9 cellular contexts compared by ENCODE assay signal in the genomic region with DNA sequence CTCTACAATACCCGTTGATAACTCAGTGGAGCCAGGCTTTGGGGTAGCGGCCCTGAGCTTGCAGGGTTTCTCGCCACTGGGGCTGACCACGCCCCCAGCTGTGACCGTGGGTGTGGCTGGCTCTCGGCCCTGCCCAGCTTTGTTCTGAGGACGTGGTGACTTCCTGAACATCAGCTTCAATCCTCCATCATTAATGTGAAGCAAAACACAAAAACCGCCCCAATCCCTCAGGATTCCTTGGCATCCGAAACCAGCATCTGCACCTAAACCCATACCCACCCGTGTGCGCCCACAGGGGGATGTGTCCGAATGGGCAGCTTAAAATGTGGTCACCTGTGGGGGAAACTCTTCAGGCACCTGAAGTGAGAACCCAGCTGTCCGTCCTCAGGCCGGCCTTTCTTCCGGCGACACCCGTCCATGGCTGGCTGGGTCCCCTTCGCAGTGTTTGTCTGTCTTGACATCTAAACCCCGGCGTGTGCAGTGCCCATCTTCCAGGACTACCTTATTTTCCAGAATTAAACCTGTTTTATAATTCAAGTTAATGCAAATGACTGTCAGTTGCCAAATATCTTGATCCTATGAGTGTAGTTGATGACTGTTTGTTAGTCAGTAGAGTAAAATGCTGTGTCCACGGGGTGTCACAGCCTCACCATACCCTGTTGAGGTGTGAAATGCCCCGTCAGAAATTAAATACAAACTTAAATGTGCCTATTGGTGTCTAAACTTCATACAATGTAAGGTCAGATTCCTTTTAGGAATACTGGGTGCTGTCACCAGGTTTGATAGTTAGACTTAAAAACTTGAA. TPM values are rescaled to one million over a fixed set of nuclear protein-coding genes. Genes with fewer than 3 reads are reported as not detected.
A peak's percentile ranks its signal among the peaks of the same experiment; 100 is the strongest.
DNase-seq lines count a peak whose midpoint lies in the region; ATAC-seq and TF ChIP-seq lines count a peak whose summit lies in the region.
"Had no signal": no experiment of that assay in that cellular context is flagged by ENCODE, and none has a peak within 500 bp of the region (broad histone marks: within the 10 kb centered on the region; RNA-seq: fewer than 3 reads in every experiment).

No MANE protein-coding gene starts in this region.

- intact Hi-C loops in posterior vena cava (cut with DNase I), result no loop called here

- TF ChIP-seq CTCF in coronary artery (IDR thresholded peaks at IDR 0.05), result no peak

- H3K4me3 ChIP-seq in coronary artery, result no peak overlapping the region

- no peak for ATAC-seq in HG03378 (IDR thresholded peaks at IDR 0.05; ENCODE audit: unreplicated experiment)
- no peak for ATAC-seq in GM21528 (IDR thresholded peaks at IDR 0.05; ENCODE audit: low FRiP score, unreplicated experiment)

- DNase-seq in activated CD4-positive, alpha-beta T cell treated with anti-CD3 and anti-CD28 coated beads for 48 hours, result peak; percentile 38
- DNase-seq in activated CD4-positive, alpha-beta T cell treated with anti-CD3 and anti-CD28 coated beads for 4 hours, result no peak
- DNase-seq in M059J (ENCODE audit: low read depth) (peak; percentile 29), coronary artery (ENCODE audit: low spot score) (peak; percentile 62), posterior vena cava (ENCODE audit: low spot score) (peak; percentile 82), NCI-H446 (lab: John Stamatoyannopoulos, UW) (no peak)
- DNase-seq: CD8-positive, alpha-beta memory T cell had no signal

- H3K27ac ChIP-seq in coronary artery, result no peak overlapping the region

RNA-seq across cellular contexts. Expression of gene NELFA, which starts 27.3 kb away (rescaled TPM):
- total RNA-seq in M059J (2014; rRNA removed; shearing (Covaris generic)), result 11.6 and 17.3 TPM in 2 replicates
- 10 to 100 TPM; 16.2 to 17.3 TPM for total RNA-seq in posterior vena cava

Comparison
In these comparisons a context has a peak if more than half of its experiments do, and no peak if none do; other contexts are left out.
1. DNase-seq: peak in activated CD4-positive, alpha-beta T cell treated with anti-CD3 and anti-CD28 coated beads for 48 hours (single experiment), M059J (single experiment), coronary artery (single experiment) and posterior vena cava (single experiment); none in activated CD4-positive, alpha-beta T cell treated with anti-CD3 and anti-CD28 coated beads for 4 hours (0 of 2) and NCI-H446 (0 of 2).